ENCODE assay signal across 1 cellular context in genomic region chr3:52171577-52172261, GRCh38.
TF ChIP-seq lines count a peak whose summit lies in the region.

No MANE protein-coding gene starts in this region.

TF ChIP-seq in K562, 482 proteins besides CTCF, POLR2A, EP300 and RAD21:
- TF ChIP-seq RUNX1 (IDR thresholded peaks at IDR 0.05; ENCODE audit: low read depth) (no peak), CEBPG (CRISPR knock-in tag; IDR thresholded peaks at IDR 0.05) (peak; percentile 88), CEBPG (tag; conservative IDR thresholded peaks at IDR 0.05 in 1 of 2, IDR thresholded peaks at IDR 0.05 in 1 of 2) (peak in 1 of 2 experiments; percentile 64; a peak in 1 of 4 replicates), ZNF655 (CRISPR knock-in tag; IDR thresholded peaks at IDR 0.05) (no peak), CBFA2T3 (IDR thresholded peaks at IDR 0.05) (peak; percentile 90), FOSL1 (tag; conservative IDR thresholded peaks at IDR 0.05) (peak; percentile 84), DIDO1 (tag; IDR thresholded peaks at IDR 0.05; ENCODE audit: low read depth) (no peak), MEIS2 (IDR thresholded peaks at IDR 0.05; ENCODE audit: partially characterized antibody) (peak; percentile 4), MXI1 (IDR thresholded peaks at IDR 0.05; ENCODE audit: low read depth, low read length) (no peak), NCOR1 (IDR thresholded peaks at IDR 0.05) (peak; percentile 67), TARDBP (IDR thresholded peaks at IDR 0.05) (no peak), ZNF124 (CRISPR knock-in tag; IDR thresholded peaks at IDR 0.05) (no peak), SMARCE1 (IDR thresholded peaks at IDR 0.05) (peak; percentile 59), NUFIP1 (IDR thresholded peaks at IDR 0.05; ENCODE audit: partially characterized antibody) (no peak), DPF2 (IDR thresholded peaks at IDR 0.05) (peak; percentile 47; the same call in 1 of the 2 replicates), ATF3 (IDR thresholded peaks at IDR 0.05) (peak; percentile 85), ATF3 (CRISPR knock-in tag; conservative IDR thresholded peaks at IDR 0.05) (no peak), ERF (CRISPR knock-in tag; IDR thresholded peaks at IDR 0.05) (no peak), MTA2 (IDR thresholded peaks at IDR 0.05; ENCODE audit: low read depth) (0 out of 2 replicates have a peak, but pooled peaks have one; percentile 51), TAL1 (IDR thresholded peaks at IDR 0.05) (peak; percentile 65), TCF3 (CRISPR knock-in tag; IDR thresholded peaks at IDR 0.05) (peak; percentile 71), MTA3 (IDR thresholded peaks at IDR 0.05; ENCODE audit: borderline replicate concordance) (no peak), HMG20B (CRISPR knock-in tag; IDR thresholded peaks at IDR 0.05) (no peak), ARID3A (IDR thresholded peaks at IDR 0.05; ENCODE audit: borderline replicate concordance, low read depth, low read length) (0 out of 2 replicates have a peak, but pooled peaks have one; percentile 18), KDM1A (IDR thresholded peaks at IDR 0.05) (0 out of 4 replicates have a peak, but pooled peaks have one; percentile 12 to 24), TEAD4 (IDR thresholded peaks at IDR 0.05; ENCODE audit: low read length) (peak; percentile 53; the same call in 1 of the 2 replicates), TEAD4 (CRISPR knock-in tag; IDR thresholded peaks at IDR 0.05; ENCODE audit: borderline replicate concordance) (no peak), GATA2 (CRISPR knock-in tag; IDR thresholded peaks at IDR 0.05) (peak; percentile 41; the same call in 1 of the 2 replicates), POLR3G (IDR thresholded peaks at IDR 0.05; ENCODE audit: extremely low read depth, insufficient read length, insufficient replicate concordance) (no peak), NFIC (IDR thresholded peaks at IDR 0.05) (peak; percentile 54), MAFF (IDR thresholded peaks at IDR 0.05; ENCODE audit: low read length) (no peak), TRIM24 (IDR thresholded peaks at IDR 0.05) (peak in 1 of 2 experiments; percentile 61; a peak in 1 of 4 replicates), HDAC1 (IDR thresholded peaks at IDR 0.05) (0 out of 4 replicates have a peak, but pooled peaks of 1 of the 2 experiments have one; percentile 27), ARID1B (IDR thresholded peaks at IDR 0.05) (peak; percentile 75), CBFA2T2 (conservative IDR thresholded peaks at IDR 0.05) (peak; percentile 83), SMARCA4 (IDR thresholded peaks at IDR 0.05) (peak; percentile 65; the same call in 1 of the 2 replicates), FOXA3 (CRISPR knock-in tag; conservative IDR thresholded peaks at IDR 0.05 in 1 of 2, IDR thresholded peaks at IDR 0.05 in 1 of 2) (no peak), JUND (IDR thresholded peaks at IDR 0.05; ENCODE audit: borderline replicate concordance, low read depth, low read length) (peak; percentile 55; the same call in 1 of the 2 replicates), JUND (tag; IDR thresholded peaks at IDR 0.05; ENCODE audit: borderline replicate concordance, low read depth, low read length) (peak; percentile 55; the same call in 1 of the 3 replicates), XRCC3 (IDR thresholded peaks at IDR 0.05) (no peak), NR4A1 (CRISPR knock-in tag; IDR thresholded peaks at IDR 0.05) (no peak), NR4A1 (tag; IDR thresholded peaks at IDR 0.05) (no peak)
